8 cellular contexts compared by ENCODE assay signal in the genomic region with DNA sequence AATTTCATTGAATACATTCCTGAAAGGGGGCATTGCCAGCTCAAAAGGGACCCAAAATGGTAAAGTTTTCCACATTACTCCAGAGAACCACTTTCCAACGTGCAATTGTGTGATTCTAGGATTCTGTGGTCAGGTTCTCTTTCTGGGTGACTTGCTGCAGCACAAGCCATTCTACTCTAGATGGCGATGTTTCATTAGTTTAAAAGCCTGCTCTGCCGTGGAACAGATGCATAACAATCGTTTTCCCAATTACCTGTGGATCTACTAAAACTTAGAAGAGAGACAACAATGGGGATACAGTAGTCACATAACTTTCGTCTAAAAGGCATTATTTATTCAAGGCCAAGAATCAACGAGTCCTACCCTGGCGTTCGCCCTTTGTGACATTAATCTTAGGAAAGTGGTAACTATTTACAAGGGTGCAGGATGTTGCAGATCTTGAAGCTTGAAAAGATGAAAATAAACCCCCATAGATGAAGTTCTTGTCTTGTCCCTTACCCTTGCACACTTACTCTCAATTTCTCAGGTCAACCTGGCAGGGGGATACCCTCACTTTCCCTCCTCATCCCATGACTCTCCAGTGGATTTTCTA.
DNase-seq lines count a peak whose midpoint lies in the region; ATAC-seq and TF ChIP-seq lines count a peak whose summit lies in the region.

No MANE protein-coding gene starts in this region.

- no TSS peak for BruUV-seq in Calu3 (replicated peaks; lab: Mats Ljungman, UMichigan)

- H3K4me2 ChIP-seq in KMS-11, result no peak overlapping the region

- no peak overlapping the region for H2AFZ ChIP-seq in KMS-11 (ENCODE audit: low read depth)

- 19% methylated on average over 8 of the region's 8 CpGs for WGBS in esophagus muscularis mucosa

- POLR2A ChIA-PET in activated CD4-positive, alpha-beta memory T cell treated with anti-CD3 and anti-CD28 coated beads for 36 hours (lab: Charles Lee), result no interaction called here

- H3K4me3 ChIP-seq in KMS-11 (IDR thresholded peaks at IDR 0.05; ENCODE audit: insufficient read depth, low read depth, low read length) (no peak overlapping the region), esophagus muscularis mucosa (no peak overlapping the region)

- H3K27ac Mint-ChIP-seq in Calu3 (ENCODE audit: unreplicated experiment), result no peak overlapping the region
- no peak overlapping the region for H3K27ac Mint-ChIP-seq in naive B cell
- H3K27ac Mint-ChIP-seq in activated CD4-positive, alpha-beta memory T cell treated with anti-CD3 and anti-CD28 coated beads for 36 hours, result no peak overlapping the region

- no peaks in the 10 kb centered on the region for H4K20me1 ChIP-seq in KMS-11 (ENCODE audit: insufficient read depth)

- CTCF ChIA-PET in Calu3 (lab: Charles Lee), result no interaction called here
- CTCF ChIA-PET in activated CD4-positive, alpha-beta memory T cell treated with anti-CD3 and anti-CD28 coated beads for 36 hours (lab: Charles Lee), result no interaction called here

- peak; percentile 65 for ATAC-seq in GM18870 (IDR thresholded peaks at IDR 0.05; ENCODE audit: unreplicated experiment)
- ATAC-seq in naive B cell (ENCODE audit: low read depth in 2 of 2), result no peak

- peaks cover 52% of the 10 kb centered on the region for H3K27me3 Mint-ChIP-seq in Calu3 (ENCODE audit: unreplicated experiment)
- H3K27me3 Mint-ChIP-seq in naive B cell, result peaks cover 43 to 59% (median 58%) of the 10 kb centered on the region in 3 donors
- H3K27me3 Mint-ChIP-seq in activated CD4-positive, alpha-beta memory T cell treated with anti-CD3 and anti-CD28 coated beads for 36 hours, result peaks cover 22% of the 10 kb centered on the region

- H3K9me3 Mint-ChIP-seq in Calu3 (ENCODE audit: low read depth, unreplicated experiment) (no peaks in the 10 kb centered on the region), naive B cell (peaks cover 0 to 2% (median 0%) of the 10 kb centered on the region in 7 donors)
- H3K9me3 Mint-ChIP-seq in activated CD4-positive, alpha-beta memory T cell treated with anti-CD3 and anti-CD28 coated beads for 36 hours, result no peaks in the 10 kb centered on the region

- H3K36me3 ChIP-seq in KMS-11 (ENCODE audit: insufficient read depth) (no peaks in the 10 kb centered on the region), esophagus muscularis mucosa (no peaks in the 10 kb centered on the region)

- peak; percentile 66 for TF ChIP-seq CTCF in Calu3 (IDR thresholded peaks at IDR 0.05; ENCODE audit: unreplicated experiment)
- TF ChIP-seq CTCF in KMS-11 (conservative IDR thresholded peaks at IDR 0.05; ENCODE audit: low read depth, low read length), result peak; percentile 67
- peak; percentile 51 to 73 (median 54) for TF ChIP-seq CTCF in esophagus muscularis mucosa (IDR thresholded peaks at IDR 0.05)

- no peak overlapping the region for H3K4me3 Mint-ChIP-seq in Calu3 (ENCODE audit: low read depth, unreplicated experiment)
- no peak overlapping the region for H3K4me3 Mint-ChIP-seq in naive B cell
- H3K4me3 Mint-ChIP-seq in activated CD4-positive, alpha-beta memory T cell treated with anti-CD3 and anti-CD28 coated beads for 36 hours, result no peak overlapping the region

- intact Hi-C loops in Calu3 (cut with micrococcal nuclease; ENCODE audit: unreplicated experiment) (loop anchor here (1.0 to 5.0 kb wide), 3 partner anchors 879 to 1145 kb away; no protein-coding TSS in a partner anchor), esophagus muscularis mucosa (cut with DNase I) (no loop called here)
- intact Hi-C loops in activated CD4-positive, alpha-beta memory T cell treated with anti-CD3 and anti-CD28 coated beads for 36 hours (cut with micrococcal nuclease), result loop anchor here (2.0 kb wide), 1 partner anchor 1114 kb away; no protein-coding TSS in a partner anchor

- H3K36me3 Mint-ChIP-seq in Calu3 (ENCODE audit: insufficient read depth, unreplicated experiment) (no peaks in the 10 kb centered on the region), naive B cell (no peaks in the 10 kb centered on the region)
- no peaks in the 10 kb centered on the region for H3K36me3 Mint-ChIP-seq in activated CD4-positive, alpha-beta memory T cell treated with anti-CD3 and anti-CD28 coated beads for 36 hours

- no peak for TF ChIP-seq EP300 in esophagus muscularis mucosa (IDR thresholded peaks at IDR 0.05)

- H3K27me3 ChIP-seq in KMS-11 (ENCODE audit: insufficient read depth, low read depth) (no peaks in the 10 kb centered on the region), esophagus muscularis mucosa (no peaks in the 10 kb centered on the region)

- no peaks in the 10 kb centered on the region for H3K9me3 ChIP-seq in esophagus muscularis mucosa

- H3K9ac ChIP-seq in KMS-11, result no peak overlapping the region

- no peaks in the 10 kb centered on the region for H3K4me1 ChIP-seq in KMS-11 (ENCODE audit: low read depth, poor library complexity, severe bottlenecking)
- no peaks in the 10 kb centered on the region for H3K4me1 ChIP-seq in esophagus muscularis mucosa

- H3K27ac ChIP-seq in KMS-11 (no peak overlapping the region), esophagus muscularis mucosa (replicated peaks in 1 of 4) (no peak overlapping the region)

- H3K4me1 Mint-ChIP-seq in Calu3 (ENCODE audit: low read depth, unreplicated experiment) (no peaks in the 10 kb centered on the region), naive B cell (no peaks in the 10 kb centered on the region)
- H3K4me1 Mint-ChIP-seq in activated CD4-positive, alpha-beta memory T cell treated with anti-CD3 and anti-CD28 coated beads for 36 hours (ENCODE audit: low read depth), result no peaks in the 10 kb centered on the region

- no peak for TF ChIP-seq POLR2A in esophagus muscularis mucosa (IDR thresholded peaks at IDR 0.05; ENCODE audit: low read depth)

- DNase-seq in Calu3 (peak; percentile 23), RKO (ENCODE audit: low spot score) (peak; percentile 59), esophagus muscularis mucosa (ENCODE audit: extremely low spot score) (no peak), naive B cell (peak; percentile 11), UCSD-AML1 (lab: John Stamatoyannopoulos, UW; ENCODE audit: unreplicated experiment) (no peak)
- DNase-seq in activated CD4-positive, alpha-beta memory T cell treated with anti-CD3 and anti-CD28 coated beads for 36 hours, result no peak

- no peaks in the 10 kb centered on the region for H3K79me2 ChIP-seq in KMS-11 (ENCODE audit: insufficient read depth, low read depth)

Comparison
In these comparisons a context has a peak if more than half of its experiments do, and no peak if none do; other contexts are left out.
1. DNase-seq: peak in Calu3 (single experiment), RKO (single experiment) and naive B cell (single experiment); none in esophagus muscularis mucosa (single experiment), UCSD-AML1 (single experiment) and activated CD4-positive, alpha-beta memory T cell treated with anti-CD3 and anti-CD28 coated beads for 36 hours (single experiment).
2. Peak in every context shown above with its lines, with median percentiles within 50 percentile points of each other: CTCF ChIP-seq.